ENCODE assay signal across 1 cellular context in the genomic region with DNA sequence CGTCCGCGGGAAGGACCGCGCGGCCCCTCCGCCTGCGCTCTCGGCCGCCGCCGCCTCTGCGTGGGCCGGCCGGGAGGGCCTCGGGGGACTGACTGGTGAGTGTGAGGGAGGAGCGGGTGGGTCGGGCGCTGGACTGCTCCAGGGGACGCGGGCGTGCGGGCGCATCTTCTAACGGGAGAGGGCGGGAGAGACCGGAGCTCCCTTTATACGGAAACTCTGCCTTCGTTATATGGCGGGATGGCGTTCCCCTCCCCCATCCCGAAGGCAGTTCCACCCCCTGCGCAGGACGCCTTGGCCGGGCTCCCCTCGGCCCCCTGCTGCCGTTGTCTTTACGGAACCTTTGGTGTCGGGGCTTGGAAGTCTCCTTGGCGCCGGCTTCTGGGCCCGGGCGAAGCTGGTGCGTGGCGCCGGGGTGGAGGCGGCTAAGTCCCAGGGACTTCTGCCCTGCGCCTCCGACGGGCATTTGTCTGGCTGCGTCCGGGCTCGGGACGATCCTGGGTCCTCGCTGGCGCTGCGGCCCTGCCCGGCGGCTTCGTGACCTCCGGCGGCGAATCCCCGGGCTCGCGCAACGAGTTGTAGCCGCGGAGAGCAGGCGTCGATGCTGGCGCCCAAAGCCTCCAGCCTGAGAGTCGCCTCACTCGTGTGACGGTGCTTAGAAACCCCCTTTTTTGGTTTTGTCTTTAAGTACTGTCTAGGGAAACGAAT.
TF ChIP-seq lines count a peak whose summit lies in the region.

No MANE protein-coding gene starts in this region.

TF ChIP-seq in HepG2, 621 proteins besides CTCF, POLR2A, EP300 and RAD21 (continued from another document and continues in another):
- TF ChIP-seq IKZF1 (IDR thresholded peaks at IDR 0.05): no peak
- TF ChIP-seq, protein P1, sequence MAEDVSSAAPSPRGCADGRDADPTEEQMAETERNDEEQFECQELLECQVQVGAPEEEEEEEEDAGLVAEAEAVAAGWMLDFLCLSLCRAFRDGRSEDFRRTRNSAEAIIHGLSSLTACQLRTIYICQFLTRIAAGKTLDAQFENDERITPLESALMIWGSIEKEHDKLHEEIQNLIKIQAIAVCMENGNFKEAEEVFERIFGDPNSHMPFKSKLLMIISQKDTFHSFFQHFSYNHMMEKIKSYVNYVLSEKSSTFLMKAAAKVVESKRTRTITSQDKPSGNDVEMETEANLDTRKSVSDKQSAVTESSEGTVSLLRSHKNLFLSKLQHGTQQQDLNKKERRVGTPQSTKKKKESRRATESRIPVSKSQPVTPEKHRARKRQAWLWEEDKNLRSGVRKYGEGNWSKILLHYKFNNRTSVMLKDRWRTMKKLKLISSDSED (CRISPR knock-in tag; IDR thresholded peaks at IDR 0.05): no peak
- TF ChIP-seq, protein P2, sequence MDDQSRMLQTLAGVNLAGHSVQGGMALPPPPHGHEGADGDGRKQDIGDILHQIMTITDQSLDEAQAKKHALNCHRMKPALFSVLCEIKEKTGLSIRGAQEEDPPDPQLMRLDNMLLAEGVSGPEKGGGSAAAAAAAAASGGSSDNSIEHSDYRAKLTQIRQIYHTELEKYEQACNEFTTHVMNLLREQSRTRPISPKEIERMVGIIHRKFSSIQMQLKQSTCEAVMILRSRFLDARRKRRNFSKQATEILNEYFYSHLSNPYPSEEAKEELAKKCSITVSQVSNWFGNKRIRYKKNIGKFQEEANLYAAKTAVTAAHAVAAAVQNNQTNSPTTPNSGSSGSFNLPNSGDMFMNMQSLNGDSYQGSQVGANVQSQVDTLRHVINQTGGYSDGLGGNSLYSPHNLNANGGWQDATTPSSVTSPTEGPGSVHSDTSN (CRISPR knock-in tag; IDR thresholded peaks at IDR 0.05; ENCODE audit: borderline replicate concordance): 0 out of 2 replicates have a peak, but pooled peaks have one; percentile 42
- 0 out of 2 replicates have a peak, but pooled peaks have one; percentile 25 for TF ChIP-seq ZNF598 (CRISPR knock-in tag; IDR thresholded peaks at IDR 0.05; ENCODE audit: borderline replicate concordance)
- TF ChIP-seq ZNF160 (CRISPR knock-in tag; IDR thresholded peaks at IDR 0.05): peak; percentile 25; the same call in 1 of the 2 replicates
- TF ChIP-seq, protein P3, sequence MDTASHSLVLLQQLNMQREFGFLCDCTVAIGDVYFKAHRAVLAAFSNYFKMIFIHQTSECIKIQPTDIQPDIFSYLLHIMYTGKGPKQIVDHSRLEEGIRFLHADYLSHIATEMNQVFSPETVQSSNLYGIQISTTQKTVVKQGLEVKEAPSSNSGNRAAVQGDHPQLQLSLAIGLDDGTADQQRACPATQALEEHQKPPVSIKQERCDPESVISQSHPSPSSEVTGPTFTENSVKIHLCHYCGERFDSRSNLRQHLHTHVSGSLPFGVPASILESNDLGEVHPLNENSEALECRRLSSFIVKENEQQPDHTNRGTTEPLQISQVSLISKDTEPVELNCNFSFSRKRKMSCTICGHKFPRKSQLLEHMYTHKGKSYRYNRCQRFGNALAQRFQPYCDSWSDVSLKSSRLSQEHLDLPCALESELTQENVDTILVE (CRISPR knock-in tag; IDR thresholded peaks at IDR 0.05): 0 out of 2 replicates have a peak, but pooled peaks have one; percentile 33
- TF ChIP-seq HNRNPLL (IDR thresholded peaks at IDR 0.05; ENCODE audit: low read depth, low read length, poor library complexity, severe bottlenecking): peak; percentile 23
- no peak for TF ChIP-seq DNMT3B (CRISPR knock-in tag; conservative IDR thresholded peaks at IDR 0.05)
- TF ChIP-seq PTBP1 (IDR thresholded peaks at IDR 0.05; ENCODE audit: low read depth, low read length, poor library complexity, severe bottlenecking): no peak
- TF ChIP-seq, protein P4, sequence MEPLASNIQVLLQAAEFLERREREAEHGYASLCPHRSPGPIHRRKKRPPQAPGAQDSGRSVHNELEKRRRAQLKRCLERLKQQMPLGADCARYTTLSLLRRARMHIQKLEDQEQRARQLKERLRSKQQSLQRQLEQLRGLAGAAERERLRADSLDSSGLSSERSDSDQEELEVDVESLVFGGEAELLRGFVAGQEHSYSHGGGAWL (CRISPR knock-in tag; IDR thresholded peaks at IDR 0.05): 0 out of 2 replicates have a peak, but pooled peaks have one; percentile 41
- peak; percentile 73; the same call in 1 of the 2 replicates for TF ChIP-seq KDM3A (CRISPR knock-in tag; IDR thresholded peaks at IDR 0.05; ENCODE audit: low read depth)
- TF ChIP-seq MBNL3 (CRISPR knock-in tag; conservative IDR thresholded peaks at IDR 0.05): no peak
- peak; percentile 46; the same call in 1 of the 2 replicates for TF ChIP-seq KMT2A (CRISPR knock-in tag; IDR thresholded peaks at IDR 0.05)
- TF ChIP-seq ZFP36 (IDR thresholded peaks at IDR 0.05; ENCODE audit: borderline replicate concordance, low read depth, low read length, partially characterized antibody): no peak
- peak; percentile 51 for TF ChIP-seq ASH2L (IDR thresholded peaks at IDR 0.05; ENCODE audit: insufficient read length, low read depth, low read length)
- 0 out of 2 replicates have a peak, but pooled peaks have one; percentile 59 for TF ChIP-seq ZNF703 (CRISPR knock-in tag; IDR thresholded peaks at IDR 0.05; ENCODE audit: borderline replicate concordance)
- no peak; the same call in 1 of the 2 replicates for TF ChIP-seq TAF1 (CRISPR knock-in tag; IDR thresholded peaks at IDR 0.05)
- peak; percentile 42; the same call in 1 of the 2 replicates for TF ChIP-seq ZFP36L1 (CRISPR knock-in tag; IDR thresholded peaks at IDR 0.05)
- TF ChIP-seq SMAD3 (CRISPR knock-in tag; IDR thresholded peaks at IDR 0.05): peak; percentile 62
- TF ChIP-seq IKZF4 (CRISPR knock-in tag; IDR thresholded peaks at IDR 0.05; ENCODE audit: borderline replicate concordance, low read depth, not compliant biosample characterization): peak; percentile 3
- 0 out of 2 replicates have a peak, but pooled peaks have one; percentile 37 for TF ChIP-seq ZBTB42 (CRISPR knock-in tag; IDR thresholded peaks at IDR 0.05)
- 0 out of 2 replicates have a peak, but pooled peaks have one; percentile 33 for TF ChIP-seq ZNF746 (CRISPR knock-in tag; IDR thresholded peaks at IDR 0.05)
- TF ChIP-seq ZNF672 (CRISPR knock-in tag; IDR thresholded peaks at IDR 0.05): peak; percentile 38; the same call in 1 of the 2 replicates
- peak; percentile 57 for TF ChIP-seq ZFX (CRISPR knock-in tag; IDR thresholded peaks at IDR 0.05; ENCODE audit: low read depth)
- TF ChIP-seq TCF7 (IDR thresholded peaks at IDR 0.05; ENCODE audit: low read depth): no peak
- no peak for TF ChIP-seq ZNF644 (CRISPR knock-in tag; IDR thresholded peaks at IDR 0.05; ENCODE audit: low read depth)
- TF ChIP-seq CBFB (CRISPR knock-in tag; IDR thresholded peaks at IDR 0.05): no peak
- TF ChIP-seq, protein P5, sequence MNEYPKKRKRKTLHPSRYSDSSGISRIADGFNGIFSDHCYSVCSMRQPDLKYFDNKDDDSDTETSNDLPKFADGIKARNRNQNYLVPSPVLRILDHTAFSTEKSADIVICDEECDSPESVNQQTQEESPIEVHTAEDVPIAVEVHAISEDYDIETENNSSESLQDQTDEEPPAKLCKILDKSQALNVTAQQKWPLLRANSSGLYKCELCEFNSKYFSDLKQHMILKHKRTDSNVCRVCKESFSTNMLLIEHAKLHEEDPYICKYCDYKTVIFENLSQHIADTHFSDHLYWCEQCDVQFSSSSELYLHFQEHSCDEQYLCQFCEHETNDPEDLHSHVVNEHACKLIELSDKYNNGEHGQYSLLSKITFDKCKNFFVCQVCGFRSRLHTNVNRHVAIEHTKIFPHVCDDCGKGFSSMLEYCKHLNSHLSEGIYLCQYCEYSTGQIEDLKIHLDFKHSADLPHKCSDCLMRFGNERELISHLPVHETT (CRISPR knock-in tag; conservative IDR thresholded peaks at IDR 0.05): no peak
- TF ChIP-seq, protein P6, sequence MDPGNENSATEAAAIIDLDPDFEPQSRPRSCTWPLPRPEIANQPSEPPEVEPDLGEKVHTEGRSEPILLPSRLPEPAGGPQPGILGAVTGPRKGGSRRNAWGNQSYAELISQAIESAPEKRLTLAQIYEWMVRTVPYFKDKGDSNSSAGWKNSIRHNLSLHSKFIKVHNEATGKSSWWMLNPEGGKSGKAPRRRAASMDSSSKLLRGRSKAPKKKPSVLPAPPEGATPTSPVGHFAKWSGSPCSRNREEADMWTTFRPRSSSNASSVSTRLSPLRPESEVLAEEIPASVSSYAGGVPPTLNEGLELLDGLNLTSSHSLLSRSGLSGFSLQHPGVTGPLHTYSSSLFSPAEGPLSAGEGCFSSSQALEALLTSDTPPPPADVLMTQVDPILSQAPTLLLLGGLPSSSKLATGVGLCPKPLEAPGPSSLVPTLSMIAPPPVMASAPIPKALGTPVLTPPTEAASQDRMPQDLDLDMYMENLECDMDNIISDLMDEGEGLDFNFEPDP (CRISPR knock-in tag; conservative IDR thresholded peaks at IDR 0.05): peak; percentile 95
- TF ChIP-seq FOSL1 (CRISPR knock-in tag; IDR thresholded peaks at IDR 0.05; ENCODE audit: borderline replicate concordance): 0 out of 2 replicates have a peak, but pooled peaks have one; percentile 13
- no peak for TF ChIP-seq ZNF441 (CRISPR knock-in tag; IDR thresholded peaks at IDR 0.05; ENCODE audit: borderline replicate concordance)
- TF ChIP-seq, protein P7, sequence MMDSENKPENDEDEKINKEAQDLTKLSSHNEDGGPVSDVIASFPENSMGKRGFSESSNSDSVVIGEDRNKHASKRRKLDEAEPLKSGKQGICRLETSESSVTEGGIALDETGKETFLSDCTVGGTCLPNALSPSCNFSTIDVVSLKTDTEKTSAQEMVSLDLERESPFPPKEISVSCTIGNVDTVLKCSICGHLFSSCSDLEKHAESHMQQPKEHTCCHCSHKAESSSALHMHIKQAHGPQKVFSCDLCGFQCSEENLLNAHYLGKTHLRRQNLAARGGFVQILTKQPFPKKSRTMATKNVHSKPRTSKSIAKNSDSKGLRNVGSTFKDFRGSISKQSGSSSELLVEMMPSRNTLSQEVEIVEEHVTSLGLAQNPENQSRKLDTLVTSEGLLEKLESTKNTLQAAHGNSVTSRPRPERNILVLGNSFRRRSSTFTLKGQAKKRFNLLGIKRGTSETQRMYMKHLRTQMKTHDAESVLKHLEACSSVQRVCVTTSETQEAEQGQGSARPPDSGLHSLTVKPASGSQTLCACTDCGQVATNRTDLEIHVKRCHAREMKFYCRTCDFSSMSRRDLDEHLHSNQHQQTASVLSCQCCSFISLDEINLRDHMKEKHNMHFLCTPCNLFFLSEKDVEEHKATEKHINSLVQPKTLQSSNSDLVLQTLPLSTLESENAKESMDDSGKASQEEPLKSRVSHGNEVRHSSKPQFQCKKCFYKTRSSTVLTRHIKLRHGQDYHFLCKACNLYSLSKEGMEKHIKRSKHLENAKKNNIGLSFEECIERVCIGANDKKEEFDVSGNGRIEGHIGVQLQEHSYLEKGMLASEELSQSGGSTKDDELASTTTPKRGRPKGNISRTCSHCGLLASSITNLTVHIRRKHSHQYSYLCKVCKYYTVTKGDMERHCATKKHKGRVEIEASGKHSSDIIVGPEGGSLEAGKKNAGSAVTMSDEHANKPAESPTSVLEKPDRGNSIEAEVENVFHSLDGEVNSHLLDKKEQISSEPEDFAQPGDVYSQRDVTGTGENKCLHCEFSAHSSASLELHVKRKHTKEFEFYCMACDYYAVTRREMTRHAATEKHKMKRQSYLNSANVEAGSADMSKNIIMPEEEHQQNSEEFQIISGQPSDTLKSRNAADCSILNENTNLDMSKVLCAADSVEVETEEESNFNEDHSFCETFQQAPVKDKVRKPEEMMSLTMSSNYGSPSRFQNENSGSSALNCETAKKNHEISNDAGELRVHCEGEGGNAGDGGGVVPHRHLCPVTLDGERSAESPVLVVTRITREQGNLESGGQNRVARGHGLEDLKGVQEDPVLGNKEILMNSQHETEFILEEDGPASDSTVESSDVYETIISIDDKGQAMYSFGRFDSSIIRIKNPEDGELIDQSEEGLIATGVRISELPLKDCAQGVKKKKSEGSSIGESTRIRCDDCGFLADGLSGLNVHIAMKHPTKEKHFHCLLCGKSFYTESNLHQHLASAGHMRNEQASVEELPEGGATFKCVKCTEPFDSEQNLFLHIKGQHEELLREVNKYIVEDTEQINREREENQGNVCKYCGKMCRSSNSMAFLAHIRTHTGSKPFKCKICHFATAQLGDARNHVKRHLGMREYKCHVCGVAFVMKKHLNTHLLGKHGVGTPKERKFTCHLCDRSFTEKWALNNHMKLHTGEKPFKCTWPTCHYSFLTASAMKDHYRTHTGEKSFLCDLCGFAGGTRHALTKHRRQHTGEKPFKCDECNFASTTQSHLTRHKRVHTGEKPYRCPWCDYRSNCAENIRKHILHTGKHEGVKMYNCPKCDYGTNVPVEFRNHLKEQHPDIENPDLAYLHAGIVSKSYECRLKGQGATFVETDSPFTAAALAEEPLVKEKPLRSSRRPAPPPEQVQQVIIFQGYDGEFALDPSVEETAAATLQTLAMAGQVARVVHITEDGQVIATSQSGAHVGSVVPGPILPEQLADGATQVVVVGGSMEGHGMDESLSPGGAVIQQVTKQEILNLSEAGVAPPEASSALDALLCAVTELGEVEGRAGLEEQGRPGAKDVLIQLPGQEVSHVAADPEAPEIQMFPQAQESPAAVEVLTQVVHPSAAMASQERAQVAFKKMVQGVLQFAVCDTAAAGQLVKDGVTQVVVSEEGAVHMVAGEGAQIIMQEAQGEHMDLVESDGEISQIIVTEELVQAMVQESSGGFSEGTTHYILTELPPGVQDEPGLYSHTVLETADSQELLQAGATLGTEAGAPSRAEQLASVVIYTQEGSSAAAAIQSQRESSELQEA (CRISPR knock-in tag; IDR thresholded peaks at IDR 0.05; ENCODE audit: not compliant biosample characterization): no peak
- TF ChIP-seq ZFAT (CRISPR knock-in tag; conservative IDR thresholded peaks at IDR 0.05): peak; percentile 74; the same call in 1 of the 2 replicates
